Comparison of ENCODE assay signal across 29 cellular contexts in genomic region chr5:79773612-79774011, GRCh38.
"Had no signal": no experiment of that assay in that cellular context is flagged by ENCODE, and none has a peak within 500 bp of the region (broad histone marks: within the 10 kb centered on the region; RNA-seq: fewer than 3 reads in every experiment).

No MANE protein-coding gene starts in this region.

- H3K27ac Mint-ChIP-seq: activated naive CD4-positive, alpha-beta T cell treated with anti-CD3 and anti-CD28 coated beads, Interleukin-2, amount 10 ng/mL, durations not matched to agents 7 days and 5 days; activated T-helper 2 cell treated with anti-CD3 and anti-CD28 coated beads, Interferon-gamma antibody, Interleukin-2, Interleukin-4, amounts not matched to agents 10 μg/mL and 5 μg/mL and 100 μg/mL, durations not matched to agents 14 hours and 24 hours and 36 hours; IgD-negative memory B cell; T-helper 17 cell had no signal

- H3K36me3 ChIP-seq: MG63 had no signal

- H3K9ac ChIP-seq: KMS-11 had no signal

- FAIRE-seq: bronchial epithelial cell, RCC 7860 had no signal

- ATAC-seq: activated T-cell treated with anti-CD3 and anti-CD28 coated beads, Interleukin-2, amount 50 U/mL, for 4 hours; PC-3; T-helper 17 cell had no signal

- H3K9me3 ChIP-seq: MG63 had no signal

- H3K4me2 ChIP-seq: KMS-11 had no signal

- H3K27ac ChIP-seq: KMS-11 had no signal

- H3K4me3 Mint-ChIP-seq: activated naive CD4-positive, alpha-beta T cell treated with anti-CD3 and anti-CD28 coated beads, Interleukin-2, amount 10 ng/mL, durations not matched to agents 7 days and 5 days; activated naive CD8-positive, alpha-beta T cell treated with anti-CD3 and anti-CD28 coated beads, Interleukin-2, amount 10 ng/mL, durations not matched to agents 7 days and 5 days; central memory CD8-positive, alpha-beta T cell; IgD-negative memory B cell; T-helper 17 cell; WTC11 had no signal

- DNase-seq: activated CD4-positive, alpha-beta T cell treated with anti-CD3 and anti-CD28 coated beads for 48 hours; activated CD4-positive, alpha-beta T cell treated with anti-CD3 and anti-CD28 coated beads, Interleukin-2, amount 50 U/mL, for 4 hours; activated CD4-positive, CD25-positive, alpha-beta regulatory T cell treated with anti-CD3 and anti-CD28 coated beads, Interleukin-2, amount 50 U/mL, for 72 hours; activated CD8-positive, alpha-beta memory T cell treated with anti-CD3 and anti-CD28 coated beads for 24 hours; activated gamma-delta T cell treated with Interleukin-2 at 50 U/mL for 16 hours; activated naive CD4-positive, alpha-beta T cell treated with anti-CD3 and anti-CD28 coated beads, Interleukin-2, amount 10 ng/mL, durations not matched to agents 7 days and 5 days; activated naive CD8-positive, alpha-beta T cell treated with anti-CD3 and anti-CD28 coated beads, Interleukin-2, amount 10 ng/mL, durations not matched to agents 7 days and 5 days; activated T-cell treated with anti-CD3 and anti-CD28 coated beads, Interleukin-2, amount 50 U/mL, for 4 hours; aorta; MG63; MV-4-11; NCI-H1092 treated with DMSO at 0.1 percent for 48 hours; NCI-H1417 treated with DMSO at 0.1 percent for 48 hours; NCI-H1694; NCI-H2029; NCI-H345; NCI-H510A; NCI-H69; PC-3; SHP77 treated with DMSO at 0.1 percent for 48 hours; T-helper 17 cell; T-helper 9 cell had no signal

- H3K4me3 ChIP-seq: MG63 had no signal

- H3K4me1 Mint-ChIP-seq: activated naive CD4-positive, alpha-beta T cell treated with anti-CD3 and anti-CD28 coated beads, Interleukin-2, amount 10 ng/mL, durations not matched to agents 7 days and 5 days; central memory CD8-positive, alpha-beta T cell; IgD-negative memory B cell had no signal

- H3K27me3 ChIP-seq: MG63 had no signal
